ENCODE assay signal across 1 cellular context in the genomic region with DNA sequence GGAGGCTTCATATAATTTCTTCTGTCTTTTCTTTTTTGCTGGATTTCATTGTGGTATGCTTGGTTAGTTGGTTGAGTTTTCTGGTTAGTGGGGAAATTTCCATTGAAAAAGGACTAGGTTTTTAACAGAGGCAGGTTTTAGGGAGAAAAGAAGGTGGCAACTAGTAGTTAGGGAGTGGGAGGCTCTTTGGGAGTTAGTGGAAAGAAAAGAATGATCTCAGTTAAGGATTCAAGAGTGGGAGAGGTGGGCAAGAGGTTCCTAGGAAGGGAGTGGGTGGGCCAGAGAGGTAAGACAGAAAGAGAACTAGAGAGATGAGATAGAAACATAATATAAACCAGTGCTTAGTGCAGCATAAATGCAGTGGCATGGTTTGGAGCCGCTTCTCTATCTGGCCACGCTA.
TF ChIP-seq lines count a peak whose summit lies in the region.

No MANE protein-coding gene starts in this region.

TF ChIP-seq in A549, 52 proteins besides CTCF, POLR2A, EP300 and RAD21 (continued from another document):
- TF ChIP-seq, protein P1, sequence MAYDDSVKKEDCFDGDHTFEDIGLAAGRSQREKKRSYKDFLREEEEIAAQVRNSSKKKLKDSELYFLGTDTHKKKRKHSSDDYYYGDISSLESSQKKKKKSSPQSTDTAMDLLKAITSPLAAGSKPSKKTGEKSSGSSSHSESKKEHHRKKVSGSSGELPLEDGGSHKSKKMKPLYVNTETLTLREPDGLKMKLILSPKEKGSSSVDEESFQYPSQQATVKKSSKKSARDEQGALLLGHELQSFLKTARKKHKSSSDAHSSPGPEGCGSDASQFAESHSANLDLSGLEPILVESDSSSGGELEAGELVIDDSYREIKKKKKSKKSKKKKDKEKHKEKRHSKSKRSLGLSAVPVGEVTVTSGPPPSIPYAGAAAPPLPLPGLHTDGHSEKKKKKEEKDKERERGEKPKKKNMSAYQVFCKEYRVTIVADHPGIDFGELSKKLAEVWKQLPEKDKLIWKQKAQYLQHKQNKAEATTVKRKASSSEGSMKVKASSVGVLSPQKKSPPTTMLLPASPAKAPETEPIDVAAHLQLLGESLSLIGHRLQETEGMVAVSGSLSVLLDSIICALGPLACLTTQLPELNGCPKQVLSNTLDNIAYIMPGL (CRISPR knock-in tag; IDR thresholded peaks at IDR 0.05; ENCODE audit: borderline replicate concordance) = no peak
- TF ChIP-seq ZNF302 (CRISPR knock-in tag; IDR thresholded peaks at IDR 0.05) (no peak), RARB (CRISPR knock-in tag; IDR thresholded peaks at IDR 0.05) (no peak)
TF ChIP-seq in A549: peak in this region for 0.
